ENCODE assay signal across 1 cellular context in the genomic region with DNA sequence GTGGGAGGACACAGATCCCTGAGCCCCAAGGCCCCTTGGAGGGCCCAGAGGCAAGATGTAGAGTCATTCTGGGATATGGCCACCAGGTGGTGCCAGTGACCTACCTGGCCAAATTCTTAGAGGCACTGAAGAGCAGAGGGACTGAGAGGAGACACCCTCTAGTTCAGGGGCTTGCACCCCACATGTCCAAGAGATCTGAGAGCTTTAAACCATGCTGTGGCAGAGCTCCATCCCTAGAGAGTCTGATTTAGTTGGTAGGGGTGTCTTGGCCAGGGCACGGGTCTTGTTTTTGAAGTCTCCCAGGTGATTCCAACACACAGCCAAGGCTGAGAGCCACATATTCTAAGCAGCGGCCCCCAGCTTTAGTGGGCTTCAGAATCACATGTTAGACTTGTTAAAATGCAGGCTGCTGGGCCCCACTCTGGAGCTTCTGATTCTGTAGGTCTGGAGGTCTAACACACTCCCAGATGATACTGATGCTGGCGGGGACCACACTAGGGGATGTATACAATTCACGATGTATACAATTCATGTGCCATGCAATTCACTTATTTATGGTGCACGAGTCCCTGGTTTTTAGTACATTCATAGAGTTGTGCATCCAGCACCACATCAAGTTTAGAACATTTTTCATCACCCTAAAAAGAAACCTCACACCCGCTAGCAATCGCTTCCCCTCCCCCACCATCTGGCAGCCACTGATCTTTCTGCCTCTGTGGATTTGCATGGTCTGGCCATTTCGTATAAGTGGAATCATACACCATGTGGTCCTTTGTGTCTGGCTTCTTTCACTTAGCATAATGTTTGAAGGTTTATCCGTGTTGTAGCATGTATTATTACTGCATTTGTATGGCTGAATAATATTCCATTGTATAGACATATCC.
TF ChIP-seq lines count a peak whose summit lies in the region.

No MANE protein-coding gene starts in this region.

TF ChIP-seq in K562, 482 proteins besides CTCF, POLR2A, EP300 and RAD21 (continued from another document and continues in another):
- TF ChIP-seq NFE2 (IDR thresholded peaks at IDR 0.05; ENCODE audit: low read depth) (peak; percentile 37; the same call in 1 of the 2 replicates), TCF7L2 (IDR thresholded peaks at IDR 0.05; ENCODE audit: low read depth, low read length) (no peak), RBFOX2 (IDR thresholded peaks at IDR 0.05; ENCODE audit: low read depth, low read length) (no peak), ATF7 (IDR thresholded peaks at IDR 0.05) (peak; percentile 61), ZNF77 (CRISPR knock-in tag; IDR thresholded peaks at IDR 0.05) (no peak), ELF2 (CRISPR knock-in tag; IDR thresholded peaks at IDR 0.05) (no peak), ARHGAP35 (IDR thresholded peaks at IDR 0.05; ENCODE audit: partially characterized antibody) (no peak), POLR2AphosphoS2 (IDR thresholded peaks at IDR 0.05; ENCODE audit: low read length) (no peak), RAD51 (IDR thresholded peaks at IDR 0.05; ENCODE audit: borderline replicate concordance, low read depth) (no peak), SNIP1 (IDR thresholded peaks at IDR 0.05; ENCODE audit: low read depth) (no peak), CC2D1A (IDR thresholded peaks at IDR 0.05) (peak; percentile 91), PURB (CRISPR knock-in tag; IDR thresholded peaks at IDR 0.05; ENCODE audit: low read depth) (no peak), ERF (CRISPR knock-in tag; IDR thresholded peaks at IDR 0.05) (no peak), SRSF7 (optimal IDR thresholded peaks at IDR 0.05; ENCODE audit: low read depth, low read length) (no peak), ZSCAN29 (IDR thresholded peaks at IDR 0.05) (no peak), SAP30 (IDR thresholded peaks at IDR 0.05; ENCODE audit: borderline replicate concordance, insufficient read depth, low read depth, low read length, poor library complexity, severe bottlenecking) (no peak), ZNF12 (CRISPR knock-in tag; IDR thresholded peaks at IDR 0.05) (no peak), ZFP30 (CRISPR knock-in tag; IDR thresholded peaks at IDR 0.05; ENCODE audit: borderline replicate concordance) (no peak), JUND (IDR thresholded peaks at IDR 0.05; ENCODE audit: borderline replicate concordance, low read depth, low read length) (peak; percentile 54; the same call in 1 of the 2 replicates), JUND (tag; IDR thresholded peaks at IDR 0.05; ENCODE audit: borderline replicate concordance, low read depth, low read length) (no peak), GATAD2B (IDR thresholded peaks at IDR 0.05; ENCODE audit: borderline replicate concordance) (no peak), ZNF583 (CRISPR knock-in tag; IDR thresholded peaks at IDR 0.05) (no peak), ELF4 (CRISPR knock-in tag; IDR thresholded peaks at IDR 0.05) (no peak)
- TF ChIP-seq, protein P1, sequence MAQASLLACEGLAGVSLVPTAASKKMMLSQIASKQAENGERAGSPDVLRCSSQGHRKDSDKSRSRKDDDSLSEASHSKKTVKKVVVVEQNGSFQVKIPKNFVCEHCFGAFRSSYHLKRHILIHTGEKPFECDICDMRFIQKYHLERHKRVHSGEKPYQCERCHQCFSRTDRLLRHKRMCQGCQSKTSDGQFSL (CRISPR knock-in tag; IDR thresholded peaks at IDR 0.05), result no peak
- TF ChIP-seq, protein P1 (tag; IDR thresholded peaks at IDR 0.05), result no peak
- TF ChIP-seq, protein P2, sequence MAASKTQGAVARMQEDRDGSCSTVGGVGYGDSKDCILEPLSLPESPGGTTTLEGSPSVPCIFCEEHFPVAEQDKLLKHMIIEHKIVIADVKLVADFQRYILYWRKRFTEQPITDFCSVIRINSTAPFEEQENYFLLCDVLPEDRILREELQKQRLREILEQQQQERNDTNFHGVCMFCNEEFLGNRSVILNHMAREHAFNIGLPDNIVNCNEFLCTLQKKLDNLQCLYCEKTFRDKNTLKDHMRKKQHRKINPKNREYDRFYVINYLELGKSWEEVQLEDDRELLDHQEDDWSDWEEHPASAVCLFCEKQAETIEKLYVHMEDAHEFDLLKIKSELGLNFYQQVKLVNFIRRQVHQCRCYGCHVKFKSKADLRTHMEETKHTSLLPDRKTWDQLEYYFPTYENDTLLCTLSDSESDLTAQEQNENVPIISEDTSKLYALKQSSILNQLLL (CRISPR knock-in tag; IDR thresholded peaks at IDR 0.05; ENCODE audit: borderline replicate concordance), result no peak
- TF ChIP-seq, protein P3, sequence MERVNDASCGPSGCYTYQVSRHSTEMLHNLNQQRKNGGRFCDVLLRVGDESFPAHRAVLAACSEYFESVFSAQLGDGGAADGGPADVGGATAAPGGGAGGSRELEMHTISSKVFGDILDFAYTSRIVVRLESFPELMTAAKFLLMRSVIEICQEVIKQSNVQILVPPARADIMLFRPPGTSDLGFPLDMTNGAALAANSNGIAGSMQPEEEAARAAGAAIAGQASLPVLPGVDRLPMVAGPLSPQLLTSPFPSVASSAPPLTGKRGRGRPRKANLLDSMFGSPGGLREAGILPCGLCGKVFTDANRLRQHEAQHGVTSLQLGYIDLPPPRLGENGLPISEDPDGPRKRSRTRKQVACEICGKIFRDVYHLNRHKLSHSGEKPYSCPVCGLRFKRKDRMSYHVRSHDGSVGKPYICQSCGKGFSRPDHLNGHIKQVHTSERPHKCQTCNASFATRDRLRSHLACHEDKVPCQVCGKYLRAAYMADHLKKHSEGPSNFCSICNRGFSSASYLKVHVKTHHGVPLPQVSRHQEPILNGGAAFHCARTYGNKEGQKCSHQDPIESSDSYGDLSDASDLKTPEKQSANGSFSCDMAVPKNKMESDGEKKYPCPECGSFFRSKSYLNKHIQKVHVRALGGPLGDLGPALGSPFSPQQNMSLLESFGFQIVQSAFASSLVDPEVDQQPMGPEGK (CRISPR knock-in tag; IDR thresholded peaks at IDR 0.05; ENCODE audit: borderline replicate concordance), result no peak
- TF ChIP-seq, protein P4, sequence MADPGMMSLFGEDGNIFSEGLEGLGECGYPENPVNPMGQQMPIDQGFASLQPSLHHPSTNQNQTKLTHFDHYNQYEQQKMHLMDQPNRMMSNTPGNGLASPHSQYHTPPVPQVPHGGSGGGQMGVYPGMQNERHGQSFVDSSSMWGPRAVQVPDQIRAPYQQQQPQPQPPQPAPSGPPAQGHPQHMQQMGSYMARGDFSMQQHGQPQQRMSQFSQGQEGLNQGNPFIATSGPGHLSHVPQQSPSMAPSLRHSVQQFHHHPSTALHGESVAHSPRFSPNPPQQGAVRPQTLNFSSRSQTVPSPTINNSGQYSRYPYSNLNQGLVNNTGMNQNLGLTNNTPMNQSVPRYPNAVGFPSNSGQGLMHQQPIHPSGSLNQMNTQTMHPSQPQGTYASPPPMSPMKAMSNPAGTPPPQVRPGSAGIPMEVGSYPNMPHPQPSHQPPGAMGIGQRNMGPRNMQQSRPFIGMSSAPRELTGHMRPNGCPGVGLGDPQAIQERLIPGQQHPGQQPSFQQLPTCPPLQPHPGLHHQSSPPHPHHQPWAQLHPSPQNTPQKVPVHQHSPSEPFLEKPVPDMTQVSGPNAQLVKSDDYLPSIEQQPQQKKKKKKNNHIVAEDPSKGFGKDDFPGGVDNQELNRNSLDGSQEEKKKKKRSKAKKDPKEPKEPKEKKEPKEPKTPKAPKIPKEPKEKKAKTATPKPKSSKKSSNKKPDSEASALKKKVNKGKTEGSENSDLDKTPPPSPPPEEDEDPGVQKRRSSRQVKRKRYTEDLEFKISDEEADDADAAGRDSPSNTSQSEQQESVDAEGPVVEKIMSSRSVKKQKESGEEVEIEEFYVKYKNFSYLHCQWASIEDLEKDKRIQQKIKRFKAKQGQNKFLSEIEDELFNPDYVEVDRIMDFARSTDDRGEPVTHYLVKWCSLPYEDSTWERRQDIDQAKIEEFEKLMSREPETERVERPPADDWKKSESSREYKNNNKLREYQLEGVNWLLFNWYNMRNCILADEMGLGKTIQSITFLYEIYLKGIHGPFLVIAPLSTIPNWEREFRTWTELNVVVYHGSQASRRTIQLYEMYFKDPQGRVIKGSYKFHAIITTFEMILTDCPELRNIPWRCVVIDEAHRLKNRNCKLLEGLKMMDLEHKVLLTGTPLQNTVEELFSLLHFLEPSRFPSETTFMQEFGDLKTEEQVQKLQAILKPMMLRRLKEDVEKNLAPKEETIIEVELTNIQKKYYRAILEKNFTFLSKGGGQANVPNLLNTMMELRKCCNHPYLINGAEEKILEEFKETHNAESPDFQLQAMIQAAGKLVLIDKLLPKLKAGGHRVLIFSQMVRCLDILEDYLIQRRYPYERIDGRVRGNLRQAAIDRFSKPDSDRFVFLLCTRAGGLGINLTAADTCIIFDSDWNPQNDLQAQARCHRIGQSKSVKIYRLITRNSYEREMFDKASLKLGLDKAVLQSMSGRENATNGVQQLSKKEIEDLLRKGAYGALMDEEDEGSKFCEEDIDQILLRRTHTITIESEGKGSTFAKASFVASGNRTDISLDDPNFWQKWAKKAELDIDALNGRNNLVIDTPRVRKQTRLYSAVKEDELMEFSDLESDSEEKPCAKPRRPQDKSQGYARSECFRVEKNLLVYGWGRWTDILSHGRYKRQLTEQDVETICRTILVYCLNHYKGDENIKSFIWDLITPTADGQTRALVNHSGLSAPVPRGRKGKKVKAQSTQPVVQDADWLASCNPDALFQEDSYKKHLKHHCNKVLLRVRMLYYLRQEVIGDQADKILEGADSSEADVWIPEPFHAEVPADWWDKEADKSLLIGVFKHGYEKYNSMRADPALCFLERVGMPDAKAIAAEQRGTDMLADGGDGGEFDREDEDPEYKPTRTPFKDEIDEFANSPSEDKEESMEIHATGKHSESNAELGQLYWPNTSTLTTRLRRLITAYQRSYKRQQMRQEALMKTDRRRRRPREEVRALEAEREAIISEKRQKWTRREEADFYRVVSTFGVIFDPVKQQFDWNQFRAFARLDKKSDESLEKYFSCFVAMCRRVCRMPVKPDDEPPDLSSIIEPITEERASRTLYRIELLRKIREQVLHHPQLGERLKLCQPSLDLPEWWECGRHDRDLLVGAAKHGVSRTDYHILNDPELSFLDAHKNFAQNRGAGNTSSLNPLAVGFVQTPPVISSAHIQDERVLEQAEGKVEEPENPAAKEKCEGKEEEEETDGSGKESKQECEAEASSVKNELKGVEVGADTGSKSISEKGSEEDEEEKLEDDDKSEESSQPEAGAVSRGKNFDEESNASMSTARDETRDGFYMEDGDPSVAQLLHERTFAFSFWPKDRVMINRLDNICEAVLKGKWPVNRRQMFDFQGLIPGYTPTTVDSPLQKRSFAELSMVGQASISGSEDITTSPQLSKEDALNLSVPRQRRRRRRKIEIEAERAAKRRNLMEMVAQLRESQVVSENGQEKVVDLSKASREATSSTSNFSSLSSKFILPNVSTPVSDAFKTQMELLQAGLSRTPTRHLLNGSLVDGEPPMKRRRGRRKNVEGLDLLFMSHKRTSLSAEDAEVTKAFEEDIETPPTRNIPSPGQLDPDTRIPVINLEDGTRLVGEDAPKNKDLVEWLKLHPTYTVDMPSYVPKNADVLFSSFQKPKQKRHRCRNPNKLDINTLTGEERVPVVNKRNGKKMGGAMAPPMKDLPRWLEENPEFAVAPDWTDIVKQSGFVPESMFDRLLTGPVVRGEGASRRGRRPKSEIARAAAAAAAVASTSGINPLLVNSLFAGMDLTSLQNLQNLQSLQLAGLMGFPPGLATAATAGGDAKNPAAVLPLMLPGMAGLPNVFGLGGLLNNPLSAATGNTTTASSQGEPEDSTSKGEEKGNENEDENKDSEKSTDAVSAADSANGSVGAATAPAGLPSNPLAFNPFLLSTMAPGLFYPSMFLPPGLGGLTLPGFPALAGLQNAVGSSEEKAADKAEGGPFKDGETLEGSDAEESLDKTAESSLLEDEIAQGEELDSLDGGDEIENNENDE (IDR thresholded peaks at IDR 0.05; ENCODE audit: low read depth, low read length), result no peak
- TF ChIP-seq, protein P5, sequence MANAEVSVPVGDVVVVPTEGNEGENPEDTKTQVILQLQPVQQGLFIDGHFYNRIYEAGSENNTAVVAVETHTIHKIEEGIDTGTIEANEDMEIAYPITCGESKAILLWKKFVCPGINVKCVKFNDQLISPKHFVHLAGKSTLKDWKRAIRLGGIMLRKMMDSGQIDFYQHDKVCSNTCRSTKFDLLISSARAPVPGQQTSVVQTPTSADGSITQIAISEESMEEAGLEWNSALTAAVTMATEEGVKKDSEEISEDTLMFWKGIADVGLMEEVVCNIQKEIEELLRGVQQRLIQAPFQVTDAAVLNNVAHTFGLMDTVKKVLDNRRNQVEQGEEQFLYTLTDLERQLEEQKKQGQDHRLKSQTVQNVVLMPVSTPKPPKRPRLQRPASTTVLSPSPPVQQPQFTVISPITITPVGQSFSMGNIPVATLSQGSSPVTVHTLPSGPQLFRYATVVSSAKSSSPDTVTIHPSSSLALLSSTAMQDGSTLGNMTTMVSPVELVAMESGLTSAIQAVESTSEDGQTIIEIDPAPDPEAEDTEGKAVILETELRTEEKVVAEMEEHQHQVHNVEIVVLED (CRISPR knock-in tag; IDR thresholded peaks at IDR 0.05), result no peak
- TF ChIP-seq, protein P6, sequence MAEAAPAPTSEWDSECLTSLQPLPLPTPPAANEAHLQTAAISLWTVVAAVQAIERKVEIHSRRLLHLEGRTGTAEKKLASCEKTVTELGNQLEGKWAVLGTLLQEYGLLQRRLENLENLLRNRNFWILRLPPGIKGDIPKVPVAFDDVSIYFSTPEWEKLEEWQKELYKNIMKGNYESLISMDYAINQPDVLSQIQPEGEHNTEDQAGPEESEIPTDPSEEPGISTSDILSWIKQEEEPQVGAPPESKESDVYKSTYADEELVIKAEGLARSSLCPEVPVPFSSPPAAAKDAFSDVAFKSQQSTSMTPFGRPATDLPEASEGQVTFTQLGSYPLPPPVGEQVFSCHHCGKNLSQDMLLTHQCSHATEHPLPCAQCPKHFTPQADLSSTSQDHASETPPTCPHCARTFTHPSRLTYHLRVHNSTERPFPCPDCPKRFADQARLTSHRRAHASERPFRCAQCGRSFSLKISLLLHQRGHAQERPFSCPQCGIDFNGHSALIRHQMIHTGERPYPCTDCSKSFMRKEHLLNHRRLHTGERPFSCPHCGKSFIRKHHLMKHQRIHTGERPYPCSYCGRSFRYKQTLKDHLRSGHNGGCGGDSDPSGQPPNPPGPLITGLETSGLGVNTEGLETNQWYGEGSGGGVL (CRISPR knock-in tag; IDR thresholded peaks at IDR 0.05), result no peak
- TF ChIP-seq, protein P7, sequence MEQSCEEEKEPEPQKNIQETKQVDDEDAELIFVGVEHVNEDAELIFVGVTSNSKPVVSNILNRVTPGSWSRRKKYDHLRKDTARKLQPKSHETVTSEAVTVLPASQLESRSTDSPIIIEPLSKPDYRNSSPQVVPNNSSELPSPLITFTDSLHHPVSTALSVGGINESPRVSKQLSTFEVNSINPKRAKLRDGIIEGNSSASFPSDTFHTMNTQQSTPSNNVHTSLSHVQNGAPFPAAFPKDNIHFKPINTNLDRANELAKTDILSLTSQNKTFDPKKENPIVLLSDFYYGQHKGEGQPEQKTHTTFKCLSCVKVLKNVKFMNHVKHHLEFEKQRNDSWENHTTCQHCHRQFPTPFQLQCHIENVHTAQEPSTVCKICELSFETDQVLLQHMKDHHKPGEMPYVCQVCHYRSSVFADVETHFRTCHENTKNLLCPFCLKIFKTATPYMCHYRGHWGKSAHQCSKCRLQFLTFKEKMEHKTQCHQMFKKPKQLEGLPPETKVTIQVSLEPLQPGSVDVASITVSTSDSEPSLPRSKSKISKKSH (CRISPR knock-in tag; IDR thresholded peaks at IDR 0.05), result no peak
- TF ChIP-seq, protein P8, sequence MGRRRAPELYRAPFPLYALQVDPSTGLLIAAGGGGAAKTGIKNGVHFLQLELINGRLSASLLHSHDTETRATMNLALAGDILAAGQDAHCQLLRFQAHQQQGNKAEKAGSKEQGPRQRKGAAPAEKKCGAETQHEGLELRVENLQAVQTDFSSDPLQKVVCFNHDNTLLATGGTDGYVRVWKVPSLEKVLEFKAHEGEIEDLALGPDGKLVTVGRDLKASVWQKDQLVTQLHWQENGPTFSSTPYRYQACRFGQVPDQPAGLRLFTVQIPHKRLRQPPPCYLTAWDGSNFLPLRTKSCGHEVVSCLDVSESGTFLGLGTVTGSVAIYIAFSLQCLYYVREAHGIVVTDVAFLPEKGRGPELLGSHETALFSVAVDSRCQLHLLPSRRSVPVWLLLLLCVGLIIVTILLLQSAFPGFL (CRISPR knock-in tag; IDR thresholded peaks at IDR 0.05), result peak; percentile 61; the same call in 1 of the 2 replicates
